35 cellular contexts compared by ENCODE assay signal in genomic region chr2:130954873-130955272, GRCh38.
"Had no signal": no experiment of that assay in that cellular context is flagged by ENCODE, and none has a peak within 500 bp of the region (broad histone marks: within the 10 kb centered on the region; RNA-seq: fewer than 3 reads in every experiment).

No MANE protein-coding gene starts in this region.

- H3K27me3 ChIP-seq: MG63 had no signal

- H3K4me3 ChIP-seq: MG63 had no signal

- H3K9me3 ChIP-seq: MG63 had no signal

- DNase-seq: Karpas-422, Kasumi-1, MG63, MM.1S, MV-4-11, NCI-H1048, NCI-H1092, NCI-H1092 treated with DMSO at 0.1 percent for 48 hours, NCI-H1105, NCI-H1105 treated with DMSO at 0.1 percent for 48 hours, NCI-H1417, NCI-H1417 treated with DMSO at 0.1 percent for 48 hours, NCI-H1436, NCI-H1436 treated with DMSO at 0.1 percent for 48 hours, NCI-H146, NCI-H1694, NCI-H1694 treated with DMSO at 0.1 percent for 48 hours, NCI-H187, NCI-H187 treated with DMSO at 0.1 percent for 48 hours, NCI-H1930, NCI-H2029, NCI-H2029 treated with DMSO at 0.1 percent for 48 hours, NCI-H2081, NCI-H2081 treated with DMSO at 0.1 percent for 48 hours, NCI-H2107, NCI-H2171, NCI-H2171 treated with DMSO at 0.1 percent for 48 hours, NCI-H2227 treated with DMSO at 0.1 percent for 48 hours, NCI-H226, NCI-H345, NCI-H446, NCI-H446 treated with DMSO at 0.1 percent for 48 hours, NCI-H510A, NCI-H510A treated with DMSO at 0.1 percent for 48 hours, NCI-H524 had no signal

- H3K36me3 ChIP-seq: MG63 had no signal
